Comparison of ENCODE assay signal across 10 cellular contexts in genomic region chr1:58618303-58618702, GRCh38. TPM values are rescaled to one million over a fixed set of nuclear protein-coding genes. Genes with fewer than 3 reads are reported as not detected.
A peak's percentile ranks its signal among the peaks of the same experiment; 100 is the strongest.
DNase-seq lines count a peak whose midpoint lies in the region; ATAC-seq and TF ChIP-seq lines count a peak whose summit lies in the region.
"Had no signal": no experiment of that assay in that cellular context is flagged by ENCODE, and none has a peak within 500 bp of the region (broad histone marks: within the 10 kb centered on the region; RNA-seq: fewer than 3 reads in every experiment).

No MANE protein-coding gene starts in this region.

- H3K9me3 ChIP-seq in mammary epithelial cell (replicated peaks; ENCODE audit: insufficient read depth, low read length) (no peaks in the 10 kb centered on the region), mucosa of descending colon (no peaks in the 10 kb centered on the region)

- intact Hi-C loops in mammary epithelial cell (cut with micrococcal nuclease), result loop anchor here (2.0 kb wide), 2 partner anchors 34 to 42 kb away; partner anchors contain the start of gene TACSTD2
- intact Hi-C loops in mucosa of descending colon (cut with DNase I, micrococcal nuclease), result no loop called here

- ATAC-seq in mucosa of descending colon, result peak; percentile 56
- no peak for ATAC-seq in GM21447 (IDR thresholded peaks at IDR 0.05; ENCODE audit: unreplicated experiment)
- ATAC-seq in HG02981 (IDR thresholded peaks at IDR 0.05; ENCODE audit: unreplicated experiment), result no peak
- no peak for ATAC-seq in HG03139 (IDR thresholded peaks at IDR 0.05; ENCODE audit: unreplicated experiment)

- POLR2A ChIA-PET in BJ (lab: Charles Lee), result interaction anchor here (0.6 to 1.1 kb wide), 3 partner anchors 28 to 508 kb away, joined by 3 to 6 read pairs (median 4); no protein-coding TSS in a partner anchor

- H3K4me3 ChIP-seq in BJ (ENCODE audit: low read depth, low read length) (no peak overlapping the region), mammary epithelial cell (replicated peaks in 1 of 3; ENCODE audit: insufficient read depth in 1 of 3, low read depth in 2 of 3, low read length in 3 of 3) (no peak overlapping the region), mucosa of descending colon (no peak overlapping the region)

- H3K36me3 ChIP-seq in BJ (ENCODE audit: control insufficient read depth, insufficient read depth, low read length) (no peaks in the 10 kb centered on the region), mammary epithelial cell (ENCODE audit: insufficient read depth, low read length) (no peaks in the 10 kb centered on the region), mucosa of descending colon (ENCODE audit: low read depth) (no peaks in the 10 kb centered on the region)

- H3K4me2 ChIP-seq in mammary epithelial cell (ENCODE audit: insufficient read depth, low read depth, low read length), result peak overlapping the region; percentile 45

- BruUV-seq in mammary epithelial cell (replicated peaks; lab: Mats Ljungman, UMichigan), result no TSS peak

- peak overlapping the region; percentile 43 for H2AFZ ChIP-seq in mammary epithelial cell (ENCODE audit: low read depth, low read length)

- CTCF ChIA-PET in BJ (lab: Yijun Ruan, JAX), result interaction anchor here (1.0 to 1.7 kb wide), 4 partner anchors 10 to 71 kb away, joined by 3 read pairs; no protein-coding TSS in a partner anchor
- CTCF ChIA-PET in mammary epithelial cell (lab: Charles Lee; ENCODE audit: low non-redundant PET), result no interaction called here

- no peaks in the 10 kb centered on the region for H3K27me3 ChIP-seq in BJ (ENCODE audit: control insufficient read depth, insufficient read depth, low read length)
- H3K27me3 ChIP-seq in mammary epithelial cell (ENCODE audit: insufficient read depth, low read length), result no peaks in the 10 kb centered on the region

- in situ Hi-C loops in KBM-7 (cut with MboI; ENCODE audit: low pct_unique_long_range_greater_than_20kb, low sequenced_read_pairs), result no loop called here
- in situ Hi-C loops in mammary epithelial cell (cut with MboI; ENCODE audit: low sequenced_read_pairs in 2 of 2), result no loop called here

- peaks cover 24% of the 10 kb centered on the region for H3K4me1 ChIP-seq in mammary epithelial cell (ENCODE audit: insufficient read depth, low read length)
- H3K4me1 ChIP-seq in mucosa of descending colon (ENCODE audit: low read depth), result peaks cover 6% of the 10 kb centered on the region

- H3K79me2 ChIP-seq in mammary epithelial cell (ENCODE audit: insufficient read depth, low read length), result peaks cover 44% of the 10 kb centered on the region

- TF ChIP-seq CTCF in BJ (IDR thresholded peaks at IDR 0.05; ENCODE audit: insufficient read depth, low read depth, low read length) (no peak), mammary epithelial cell (conservative IDR thresholded peaks at IDR 0.05 in 1 of 2, IDR thresholded peaks at IDR 0.05 in 1 of 2; ENCODE audit: extremely low read depth in 1 of 2, insufficient read depth in 1 of 2, low read depth in 1 of 2, low read length in 2 of 2) (no peak), mucosa of descending colon (IDR thresholded peaks at IDR 0.05) (no peak)

- WGBS in mammary epithelial cell (ENCODE audit: low coverage, missing lambda C conversion rate), result 3% methylated on average over 2 of the region's 2 CpGs

- dilution Hi-C loops in mammary epithelial cell (cut with HindIII; ENCODE audit: low sequenced_read_pairs), result loop anchor here (5.0 kb wide), 1 partner anchor 36 kb away; no protein-coding TSS in a partner anchor

- H3K27ac ChIP-seq in mammary epithelial cell (ENCODE audit: insufficient read depth, low read depth, low read length), result peak overlapping the region; percentile 84

- no peaks in the 10 kb centered on the region for H4K20me1 ChIP-seq in mammary epithelial cell (ENCODE audit: insufficient read depth, low read length)

- peak overlapping the region; percentile 30 for H3K9ac ChIP-seq in mammary epithelial cell (ENCODE audit: insufficient read depth, low read length)

- peak; percentile 89 for DNase-seq in BJ (ENCODE audit: low read depth)
- DNase-seq in KBM-7, result peak; percentile 20
- DNase-seq in mammary epithelial cell, result peak; percentile 99
- DNase-seq in mucosa of descending colon, result peak in 1 of 3 donors; percentile 7
- DNase-seq in RPMI8226, result no peak
- DNase-seq: activated naive CD4-positive, alpha-beta T cell treated with anti-CD3 and anti-CD28 coated beads, Interleukin-2, amount 10 ng/mL, durations not matched to agents 7 days and 5 days; NCI-H526 had no signal

RNA-seq across cellular contexts. Expression of gene TACSTD2, which starts 41.3 kb away (rescaled TPM):
- 0.16 and 0.18 TPM in 2 replicates for polyA plus RNA-seq in BJ (2011; rRNA removed)
- polyA minus RNA-seq in BJ (2011; rRNA and poly(A)+ RNA removed), result 0.10 and 0.19 TPM in 2 replicates
- total RNA-seq in mammary epithelial cell, result 100 to 1,000 TPM; 231 to 244 TPM
- 135 TPM for polyA plus RNA-seq in mammary epithelial cell
- polyA minus RNA-seq in mammary epithelial cell, result 98.6 TPM
- under 1 TPM; 0.23 to 0.65 (median 0.32) TPM for total RNA-seq in mucosa of descending colon

Comparison
In these comparisons a context has a peak if more than half of its experiments do, and no peak if none do; other contexts are left out.
1. RNA of gene TACSTD2, which starts 41.3 kb away (total RNA-seq): 231 to 244 TPM in mammary epithelial cell; 0.23 to 0.65 TPM in mucosa of descending colon; every median in the first group is over 100 times any median in the second.